ENCODE assay signal across 10 cellular contexts in genomic region chr1:1892763-1893120, GRCh38. TPM values are rescaled to one million over a fixed set of nuclear protein-coding genes. Genes with fewer than 3 reads are reported as not detected.
A peak's percentile ranks its signal among the peaks of the same experiment; 100 is the strongest.
DNase-seq lines count a peak whose midpoint lies in the region; ATAC-seq, FAIRE-seq and TF ChIP-seq lines count a peak whose summit lies in the region.
"Had no signal": no experiment of that assay in that cellular context is flagged by ENCODE, and none has a peak within 500 bp of the region (broad histone marks: within the 10 kb centered on the region; RNA-seq: fewer than 3 reads in every experiment).

No MANE protein-coding gene starts in this region.

- H3K79me2 ChIP-seq in HCT116 (ENCODE audit: insufficient read depth, low read length) (peaks cover 25% of the 10 kb centered on the region), SU-DHL-6 (ENCODE audit: insufficient read depth, low read length) (peaks cover 25% of the 10 kb centered on the region)

- WGBS in esophagus muscularis mucosa = 85% methylated on average over 7 of the region's 7 CpGs

- RAD21 ChIA-PET in HCT116 (lab: Charles Lee; ENCODE audit: low non-redundant PET in 1 of 2, low total read pairs in 2 of 2, uncharacterized antibody in 2 of 2, unreplicated experiment in 2 of 2) = no interaction called here

- ATAC-seq in HCT116 (no peak), GM19395 (IDR thresholded peaks at IDR 0.05; ENCODE audit: unreplicated experiment) (no peak)

- no peak for TF ChIP-seq CTCF in HCT116 (IDR thresholded peaks at IDR 0.05 in 2 of 3, conservative IDR thresholded peaks at IDR 0.05 in 1 of 3; ENCODE audit: borderline replicate concordance in 1 of 3, insufficient read depth in 1 of 3, low read depth in 2 of 3, low read length in 2 of 3)
- no peak for TF ChIP-seq CTCF in SU-DHL-6 (IDR thresholded peaks at IDR 0.05; ENCODE audit: insufficient read depth, low read length, poor library complexity, severe bottlenecking)
- TF ChIP-seq CTCF in esophagus muscularis mucosa (IDR thresholded peaks at IDR 0.05) = no peak

- no peak for TF ChIP-seq EP300 in esophagus muscularis mucosa (IDR thresholded peaks at IDR 0.05)

- no peaks in the 10 kb centered on the region for H3K9me2 ChIP-seq in HCT116 (ENCODE audit: insufficient read depth)
- no peaks in the 10 kb centered on the region for H3K9me2 ChIP-seq in SU-DHL-6 (replicated peaks; ENCODE audit: insufficient read depth, low read length)

- no peak overlapping the region for H3K9ac ChIP-seq in HCT116 (ENCODE audit: low read length)
- H3K9ac ChIP-seq in SU-DHL-6 (ENCODE audit: low read length) = peak overlapping the region; percentile 98; the same call in 1 of the 2 replicates
- H3K9ac ChIP-seq in skeletal muscle satellite cell (ENCODE audit: low read depth, low read length) = no peak overlapping the region

- no peaks in the 10 kb centered on the region; a peak in 1 of 4 replicates for H3K36me3 ChIP-seq in HCT116 (ENCODE audit: control insufficient read depth in 1 of 2, insufficient read depth in 2 of 2, low read length in 2 of 2)
- H3K36me3 ChIP-seq in SU-DHL-6 (ENCODE audit: low read length) = no peaks in the 10 kb centered on the region
- H3K36me3 ChIP-seq in esophagus muscularis mucosa = no peaks in the 10 kb centered on the region
- H3K36me3 ChIP-seq in skeletal muscle satellite cell (ENCODE audit: insufficient read depth, low read length) = no peaks in the 10 kb centered on the region

- peaks cover 14% of the 10 kb centered on the region; the same call in 1 of the 2 replicates for H4K20me1 ChIP-seq in HCT116 (ENCODE audit: insufficient read depth)
- H4K20me1 ChIP-seq in SU-DHL-6 (ENCODE audit: low read depth, low read length) = peaks cover 16% of the 10 kb centered on the region

- H2AFZ ChIP-seq in HCT116 (ENCODE audit: low read depth, low read length, poor library complexity, severe bottlenecking) (no peak overlapping the region), SU-DHL-6 (ENCODE audit: low read depth, low read length, severe bottlenecking) (no peak overlapping the region)

- H3K4me1 ChIP-seq in HCT116 (ENCODE audit: control insufficient read depth in 1 of 2, insufficient read depth in 2 of 2, low read length in 2 of 2) (peaks cover 43 to 66% of the 10 kb centered on the region in 2 experiments), esophagus muscularis mucosa (peaks cover 44 to 59% (median 54%) of the 10 kb centered on the region in 4 donors), skeletal muscle satellite cell (ENCODE audit: control insufficient read depth, insufficient read depth, low read length) (peaks cover 27% of the 10 kb centered on the region)

- H3K9me3 ChIP-seq in HCT116 (ENCODE audit: control insufficient read depth in 1 of 2, insufficient read depth in 1 of 2, low read depth in 1 of 2, low read length in 2 of 2) (no peaks in the 10 kb centered on the region), SU-DHL-6 (ENCODE audit: insufficient read depth, low read length) (no peaks in the 10 kb centered on the region), esophagus muscularis mucosa (no peaks in the 10 kb centered on the region), skeletal muscle satellite cell (replicated peaks; ENCODE audit: low read length) (no peaks in the 10 kb centered on the region)

- H3K4me2 ChIP-seq in HCT116 (ENCODE audit: low read length) = peak overlapping the region; percentile 84
- peak overlapping the region; percentile 91 for H3K4me2 ChIP-seq in SU-DHL-6 (ENCODE audit: low read depth, low read length, poor library complexity, severe bottlenecking)
- peak overlapping the region; percentile 99 for H3K4me2 ChIP-seq in skeletal muscle satellite cell (ENCODE audit: low read length)

- no peak for FAIRE-seq in HTR-8/SVneo (lab: Jason Lieb, UNC)

- intact Hi-C loops in HCT116 (cut with micrococcal nuclease) = no loop called here
- intact Hi-C loops in esophagus muscularis mucosa (cut with DNase I) = no loop called here

- H3K27me3 ChIP-seq in HCT116 (ENCODE audit: insufficient read depth, low read length) (no peaks in the 10 kb centered on the region), SU-DHL-6 (ENCODE audit: low read length) (no peaks in the 10 kb centered on the region), esophagus muscularis mucosa (peaks cover 0 to 22% (median 9%) of the 10 kb centered on the region in 4 donors), skeletal muscle satellite cell (ENCODE audit: control insufficient read depth, insufficient read depth, low read length) (no peaks in the 10 kb centered on the region)

- peak overlapping the region in 1 of 2 experiments; percentile 68; a peak in 3 of 4 replicates for H3K4me3 ChIP-seq in HCT116 (replicated peaks in 1 of 2; ENCODE audit: low read depth in 1 of 2, low read length in 2 of 2)
- no peak overlapping the region for H3K4me3 ChIP-seq in SU-DHL-6 (ENCODE audit: insufficient read depth, low read length, poor library complexity, severe bottlenecking)
- peak overlapping the region in 2 of 4 donors; percentile 79 to 92 for H3K4me3 ChIP-seq in esophagus muscularis mucosa
- H3K4me3 ChIP-seq in skeletal muscle satellite cell (ENCODE audit: low read length) = peak overlapping the region; percentile 84

- TF ChIP-seq RAD21 in HCT116 (IDR thresholded peaks at IDR 0.05; ENCODE audit: low read depth) = no peak

- 0 out of 2 replicates have a peak, but pooled peaks cover 12% of the 10 kb centered on the region for H3F3A ChIP-seq in SU-DHL-6 (ENCODE audit: insufficient read depth)

- BruUV-seq in HCT116 (replicated peaks; lab: Mats Ljungman, UMichigan) = no TSS peak

- DNase-seq in HCT116 (ENCODE audit: low read depth, low spot score) = no peak
- DNase-seq in esophagus muscularis mucosa (ENCODE audit: extremely low spot score) = no peak
- no peak for DNase-seq in HTR-8/SVneo (ENCODE audit: insufficient read length, low spot score)
- DNase-seq in NCI-H2171 treated with DMSO at 0.1 percent for 48 hours (lab: John Stamatoyannopoulos, UW) = no peak
- no peak for DNase-seq in 8988T
- DNase-seq: GF-D8, NCI-H2029 treated with DMSO at 0.1 percent for 48 hours had no signal

- POLR2A ChIA-PET in HCT116 (lab: Charles Lee) = no interaction called here

- peak overlapping the region; percentile 60; the same call in 1 of the 2 replicates for H3K27ac ChIP-seq in HCT116 (ENCODE audit: low read depth, low read length)
- H3K27ac ChIP-seq in SU-DHL-6 (ENCODE audit: low read depth, low read length) = no peak overlapping the region
- peak overlapping the region in 3 of 4 donors; percentile 92 to 98 (median 96) for H3K27ac ChIP-seq in esophagus muscularis mucosa (replicated peaks in 1 of 4)

- CTCF ChIA-PET in HCT116 (lab: Charles Lee) = interaction anchor here (1.3 kb wide), 1 partner anchor 16 kb away, joined by 4 read pairs; no protein-coding TSS in a partner anchor

- TF ChIP-seq POLR2A in HCT116 (IDR thresholded peaks at IDR 0.05; ENCODE audit: borderline replicate concordance, extremely low read depth, insufficient read depth, insufficient read length) (no peak), esophagus muscularis mucosa (IDR thresholded peaks at IDR 0.05; ENCODE audit: low read depth) (no peak)

TF ChIP-seq in HCT116, 20 proteins besides CTCF, POLR2A, EP300 and RAD21:
- TF ChIP-seq ZFX (IDR thresholded peaks at IDR 0.05) (no peak), SIN3A (IDR thresholded peaks at IDR 0.05; ENCODE audit: low read depth) (no peak), MAX (IDR thresholded peaks at IDR 0.05) (no peak), ZBTB33 (IDR thresholded peaks at IDR 0.05; ENCODE audit: extremely low read depth, insufficient replicate concordance, low read length) (no peak), CBX3 (IDR thresholded peaks at IDR 0.05; ENCODE audit: low read depth) (no peak)
TF ChIP-seq in HCT116: peak in this region for 0.

RNA-seq across cellular contexts. Expression of gene GNB1, which starts 1.9 kb away (rescaled TPM):
- total RNA-seq in HCT116 (2021; ENCODE audit: unreplicated experiment) (371 TPM), esophagus muscularis mucosa (100 to 1,000 TPM; 124 to 166 (median 161) TPM)
- 424 and 488 TPM in 2 replicates for polyA plus RNA-seq in HCT116 (2012)
- total RNA-seq in skeletal muscle satellite cell (2012; rRNA removed) = 78.6 and 90.2 TPM in 2 replicates

RNA-seq across cellular contexts. Expression of gene CALML6, which starts 22.3 kb away (rescaled TPM):
- total RNA-seq in HCT116 (2021; ENCODE audit: unreplicated experiment) (2.3 TPM), esophagus muscularis mucosa (not detected)
- 0.62 and 1.7 TPM in 2 replicates for polyA plus RNA-seq in HCT116 (2012)
- 0.44 and 0.51 TPM in 2 replicates for total RNA-seq in skeletal muscle satellite cell (2012; rRNA removed)

RNA-seq across cellular contexts. Expression of gene TMEM52, which starts 26.3 kb away (rescaled TPM):
- total RNA-seq in HCT116 (2021; ENCODE audit: unreplicated experiment) = 27.5 TPM
- polyA plus RNA-seq in HCT116 (2012) = 27.5 and 29.4 TPM in 2 replicates
- total RNA-seq in esophagus muscularis mucosa = 1 to 10 TPM in 3 of 4 donors, not detected in 1; 1.4 to 6.3 (median 4.2) TPM
- 1.1 TPM in 1 of 2 replicates, not detected in the other for total RNA-seq in skeletal muscle satellite cell (2012; rRNA removed)
